ENCODE assay signal across 17 cellular contexts in genomic region chr17:75459246-75459589, GRCh38. TPM values are rescaled to one million over a fixed set of nuclear protein-coding genes. Genes with fewer than 3 reads are reported as not detected.
DNase-seq lines count a peak whose midpoint lies in the region; ATAC-seq and TF ChIP-seq lines count a peak whose summit lies in the region.
"Had no signal": no experiment of that assay in that cellular context is flagged by ENCODE, and none has a peak within 500 bp of the region (broad histone marks: within the 10 kb centered on the region; RNA-seq: fewer than 3 reads in every experiment).

No MANE protein-coding gene starts in this region.

- H3K9me3 Mint-ChIP-seq in CD8-positive, alpha-beta memory T cell: no peaks in the 10 kb centered on the region
- H3K9me3 Mint-ChIP-seq in GM23338: no peaks in the 10 kb centered on the region
- H3K9me3 Mint-ChIP-seq in stimulated activated effector memory CD8-positive, alpha-beta T cell treated with anti-CD3 and anti-CD28 coated beads, Interleukin-12 subunit alpha, Interleukin-12 subunit beta, amount 100 ng/mL, for 72 hours: no peaks in the 10 kb centered on the region

- H3K9me2 ChIP-seq in hepatocyte (replicated peaks; ENCODE audit: insufficient read depth) (no peaks in the 10 kb centered on the region), GM23338 (ENCODE audit: insufficient read depth) (no peaks in the 10 kb centered on the region)

- H4K20me1 ChIP-seq in hepatocyte (ENCODE audit: insufficient read depth, poor library complexity, severe bottlenecking): no peaks in the 10 kb centered on the region
- no peaks in the 10 kb centered on the region; the same call in 1 of the 2 replicates for H4K20me1 ChIP-seq in GM23338 (replicated peaks; ENCODE audit: insufficient read depth)

- ATAC-seq in GM23338: no peak
- no peak for ATAC-seq in stimulated activated effector memory CD8-positive, alpha-beta T cell treated with anti-CD3 and anti-CD28 coated beads, Interleukin-12 subunit alpha, Interleukin-12 subunit beta, amount 100 ng/mL, for 72 hours
- ATAC-seq: activated CD4-positive, alpha-beta T cell treated with anti-CD3 and anti-CD28 coated beads for 36 hours; foreskin keratinocyte had no signal

- H3K27me3 Mint-ChIP-seq in CD8-positive, alpha-beta memory T cell: no peaks in the 10 kb centered on the region
- no peaks in the 10 kb centered on the region for H3K27me3 Mint-ChIP-seq in GM23338 (ENCODE audit: insufficient read depth, low read depth, poor library complexity)
- H3K27me3 Mint-ChIP-seq: activated CD4-positive, alpha-beta T cell treated with anti-CD3 and anti-CD28 coated beads for 36 hours had no signal

- CTCF ChIA-PET in CD8-positive, alpha-beta memory T cell (lab: Charles Lee): interaction anchor here (1.2 kb wide), 1 partner anchor 8 kb away, joined by 3 read pairs; no protein-coding TSS in a partner anchor

- peak overlapping the region in 1 of 7 donors; percentile 71 for H3K4me3 Mint-ChIP-seq in CD8-positive, alpha-beta memory T cell
- no peak overlapping the region for H3K4me3 Mint-ChIP-seq in GM23338
- H3K4me3 Mint-ChIP-seq in stimulated activated effector memory CD8-positive, alpha-beta T cell treated with anti-CD3 and anti-CD28 coated beads, Interleukin-12 subunit alpha, Interleukin-12 subunit beta, amount 100 ng/mL, for 72 hours: no peak overlapping the region
- H3K4me3 Mint-ChIP-seq: activated CD4-positive, alpha-beta T cell treated with anti-CD3 and anti-CD28 coated beads for 36 hours had no signal

- peaks cover 34 to 59% (median 45%) of the 10 kb centered on the region in 3 donors for H3K4me1 Mint-ChIP-seq in CD8-positive, alpha-beta memory T cell
- peaks cover 12% of the 10 kb centered on the region for H3K4me1 Mint-ChIP-seq in GM23338
- peaks cover 47% of the 10 kb centered on the region for H3K4me1 Mint-ChIP-seq in stimulated activated effector memory CD8-positive, alpha-beta T cell treated with anti-CD3 and anti-CD28 coated beads, Interleukin-12 subunit alpha, Interleukin-12 subunit beta, amount 100 ng/mL, for 72 hours

- H3K27ac Mint-ChIP-seq in CD8-positive, alpha-beta memory T cell: no peak overlapping the region
- H3K27ac Mint-ChIP-seq in GM23338: no peak overlapping the region
- no peak overlapping the region for H3K27ac Mint-ChIP-seq in stimulated activated effector memory CD8-positive, alpha-beta T cell treated with anti-CD3 and anti-CD28 coated beads, Interleukin-12 subunit alpha, Interleukin-12 subunit beta, amount 100 ng/mL, for 72 hours
- H3K27ac Mint-ChIP-seq: activated CD4-positive, alpha-beta T cell treated with anti-CD3 and anti-CD28 coated beads for 36 hours had no signal

- no peaks in the 10 kb centered on the region for H3K9me3 ChIP-seq in CD8-positive, alpha-beta memory T cell (ENCODE audit: low read length)
- H3K9me3 ChIP-seq in SJSA1 (replicated peaks) (no peaks in the 10 kb centered on the region), hepatocyte (ENCODE audit: low read depth) (no peaks in the 10 kb centered on the region)
- H3K9me3 ChIP-seq: MG63, neutrophil had no signal

- H3K4me3 ChIP-seq in CD8-positive, alpha-beta memory T cell (ENCODE audit: low read length): no peak overlapping the region
- H3K4me3 ChIP-seq in SJSA1 (no peak overlapping the region), hepatocyte (no peak overlapping the region), skin epidermis (no peak overlapping the region), GM23338 (no peak overlapping the region)
- H3K4me3 ChIP-seq: MG63 had no signal

- H3K4me1 ChIP-seq in CD8-positive, alpha-beta memory T cell (ENCODE audit: insufficient read depth, low read length): peaks cover 22% of the 10 kb centered on the region
- H3K4me1 ChIP-seq in SJSA1 (replicated peaks) (peaks cover 35% of the 10 kb centered on the region), hepatocyte (ENCODE audit: insufficient read depth) (peaks cover 18% of the 10 kb centered on the region), GM23338 (ENCODE audit: insufficient read depth) (peaks cover 8% of the 10 kb centered on the region)

- H3K4me2 ChIP-seq in hepatocyte: peak overlapping the region; percentile 29
- H3K4me2 ChIP-seq in GM23338: no peak overlapping the region

- no peak overlapping the region for H2AFZ ChIP-seq in hepatocyte
- H2AFZ ChIP-seq in GM23338: no peak overlapping the region

- peaks cover 52% of the 10 kb centered on the region for H3K79me2 ChIP-seq in hepatocyte
- peaks cover 16% of the 10 kb centered on the region for H3K79me2 ChIP-seq in GM23338 (replicated peaks; ENCODE audit: insufficient read depth)

- no peaks in the 10 kb centered on the region for H3F3A ChIP-seq in GM23338 (replicated peaks; ENCODE audit: low read depth)

- H3K36me3 Mint-ChIP-seq in CD8-positive, alpha-beta memory T cell: peaks cover 0 to 11% (median 1%) of the 10 kb centered on the region in 3 donors
- H3K36me3 Mint-ChIP-seq in GM23338 (ENCODE audit: low read depth): no peaks in the 10 kb centered on the region
- H3K36me3 Mint-ChIP-seq in stimulated activated effector memory CD8-positive, alpha-beta T cell treated with anti-CD3 and anti-CD28 coated beads, Interleukin-12 subunit alpha, Interleukin-12 subunit beta, amount 100 ng/mL, for 72 hours: peaks cover 9% of the 10 kb centered on the region

- H3K27me3 ChIP-seq in CD8-positive, alpha-beta memory T cell (ENCODE audit: insufficient read depth, low read length, poor library complexity, severe bottlenecking): no peaks in the 10 kb centered on the region
- no peaks in the 10 kb centered on the region for H3K27me3 ChIP-seq in SJSA1 (replicated peaks)
- H3K27me3 ChIP-seq in hepatocyte: no peaks in the 10 kb centered on the region
- no peaks in the 10 kb centered on the region for H3K27me3 ChIP-seq in GM23338 (ENCODE audit: insufficient read depth)
- H3K27me3 ChIP-seq: foreskin keratinocyte, MG63 had no signal

- TF ChIP-seq CTCF in hepatocyte (IDR thresholded peaks at IDR 0.05; ENCODE audit: poor library complexity) (no peak), GM23338 (conservative IDR thresholded peaks at IDR 0.05; ENCODE audit: low read depth in 2 of 2) (no peak)

- H3K27ac ChIP-seq in CD8-positive, alpha-beta memory T cell (ENCODE audit: low read depth, low read length): peak overlapping the region; percentile 1
- peak overlapping the region; percentile 25 for H3K27ac ChIP-seq in SJSA1
- H3K27ac ChIP-seq in hepatocyte: peak overlapping the region; percentile 95
- peak overlapping the region in 13 of 21 experiments; percentile 1 to 63 (median 46) for H3K27ac ChIP-seq in skin epidermis
- H3K27ac ChIP-seq in GM23338 (ENCODE audit: low read depth): no peak overlapping the region; the same call in 1 of the 2 replicates
- H3K27ac ChIP-seq: foreskin keratinocyte, neutrophil had no signal

- no peak for DNase-seq in CD8-positive, alpha-beta memory T cell
- DNase-seq in SJSA1 (ENCODE audit: low read depth in 1 of 2, low spot score in 2 of 2): no peak
- no peak for DNase-seq in hepatocyte (ENCODE audit: low spot score)
- DNase-seq in stimulated activated naive CD4-positive, alpha-beta T cell (lab: John Stamatoyannopoulos, UW): no peak
- no peak for DNase-seq in GM23338 (ENCODE audit: low spot score)
- DNase-seq in stimulated activated effector memory CD8-positive, alpha-beta T cell treated with anti-CD3 and anti-CD28 coated beads, Interleukin-12 subunit alpha, Interleukin-12 subunit beta, amount 100 ng/mL, for 72 hours (ENCODE audit: low spot score in 2 of 2): no peak
- DNase-seq in SKM-1 treated with dmso at 0.1 percent for 144 hours (lab: John Stamatoyannopoulos, UW; ENCODE audit: unreplicated experiment): no peak
- DNase-seq: activated CD4-positive, alpha-beta T cell treated with anti-CD3 and anti-CD28 coated beads for 36 hours; activated T-cell treated with anti-CD3 and anti-CD28 coated beads, Interleukin-2, amount 50 U/mL, for 48 hours; DMS79 treated with DMSO at 0.1 percent for 48 hours; effector CD8-positive, alpha-beta T cell; foreskin keratinocyte; MG63; stimulated activated CD4-positive, alpha-beta T cell treated with anti-CD3 and anti-CD28 coated beads, Interleukin-15, amount 100 ng/mL, for 24 hours; T-helper 1 cell had no signal

- 53% methylated on average over 1 of the region's 1 CpG for WGBS in hepatocyte (ENCODE audit: low lambda C conversion rate, missing lambda C conversion rate)

- POLR2A ChIA-PET in CD8-positive, alpha-beta memory T cell (lab: Charles Lee): no interaction called here

- H3K36me3 ChIP-seq in CD8-positive, alpha-beta memory T cell (ENCODE audit: insufficient read depth, low read length): no peaks in the 10 kb centered on the region
- H3K36me3 ChIP-seq in SJSA1 (peaks cover 4% of the 10 kb centered on the region; the same call in 1 of the 2 replicates), hepatocyte (replicated peaks; ENCODE audit: insufficient read depth, low read depth) (no peaks in the 10 kb centered on the region), GM23338 (ENCODE audit: insufficient read depth) (no peaks in the 10 kb centered on the region)
- H3K36me3 ChIP-seq: MG63, neutrophil had no signal

RNA-seq across cellular contexts. Expression of gene TMEM94, which starts 2.8 kb away (rescaled TPM):
- total RNA-seq in CD8-positive, alpha-beta memory T cell: 10 to 100 TPM; 63.3 to 66.0 TPM
- polyA plus RNA-seq in CD8-positive, alpha-beta memory T cell: 18.8 TPM
- 62.9 and 109 TPM in 2 replicates for total RNA-seq in SJSA1 (2014; rRNA removed; shearing (Covaris generic))
- total RNA-seq in hepatocyte: 18.7 and 53.5 TPM in 2 replicates
- polyA plus RNA-seq in hepatocyte (43.5 and 50.7 TPM in 2 replicates), GM23338 (2016; fragmentation: Nextera tagmentation; extraction: Ambion mirVana) (21.9 and 24.0 TPM in 2 replicates)
- total RNA-seq in GM23338 (2014; rRNA removed; shearing (Covaris generic)): 36.6 and 66.0 TPM in 2 replicates

RNA-seq across cellular contexts. Expression of gene GRB2, which starts 53.7 kb away (rescaled TPM):
- total RNA-seq in CD8-positive, alpha-beta memory T cell: 100 to 1,000 TPM; 180 to 189 TPM
- polyA plus RNA-seq in CD8-positive, alpha-beta memory T cell: 158 TPM
- 200 and 449 TPM in 2 replicates for total RNA-seq in SJSA1 (2014; rRNA removed; shearing (Covaris generic))
- total RNA-seq in hepatocyte: 90.6 and 101 TPM in 2 replicates
- polyA plus RNA-seq in hepatocyte: 82.7 and 86.7 TPM in 2 replicates
- total RNA-seq in GM23338 (2014; rRNA removed; shearing (Covaris generic)): 112 and 121 TPM in 2 replicates
- 89.0 and 99.9 TPM in 2 replicates for polyA plus RNA-seq in GM23338 (2016; fragmentation: Nextera tagmentation; extraction: Ambion mirVana)

RNA-seq across cellular contexts. Expression of gene CASKIN2, which starts 56.1 kb away (rescaled TPM):
- 10 to 100 TPM in 1 of 2 experiments, 1 to 10 TPM in 1; 6.9 to 11.1 TPM for total RNA-seq in CD8-positive, alpha-beta memory T cell
- 0.15 TPM for polyA plus RNA-seq in CD8-positive, alpha-beta memory T cell
- 14.2 and 19.7 TPM in 2 replicates for total RNA-seq in SJSA1 (2014; rRNA removed; shearing (Covaris generic))
- total RNA-seq in hepatocyte: 5.3 and 9.8 TPM in 2 replicates
- polyA plus RNA-seq in hepatocyte (14.5 and 16.2 TPM in 2 replicates), GM23338 (2016; fragmentation: Nextera tagmentation; extraction: Ambion mirVana) (4.7 and 4.9 TPM in 2 replicates)
- total RNA-seq in GM23338 (2014; rRNA removed; shearing (Covaris generic)): 17.7 and 21.5 TPM in 2 replicates

RNA-seq across cellular contexts. Expression of gene TSEN54, which starts 57.1 kb away (rescaled TPM):
- total RNA-seq in CD8-positive, alpha-beta memory T cell: 10 to 100 TPM; 49.7 to 56.9 TPM
- 152 TPM for polyA plus RNA-seq in CD8-positive, alpha-beta memory T cell
- 54.0 and 78.4 TPM in 2 replicates for total RNA-seq in SJSA1 (2014; rRNA removed; shearing (Covaris generic))
- 30.4 and 42.5 TPM in 2 replicates for total RNA-seq in hepatocyte
- polyA plus RNA-seq in hepatocyte (46.3 and 52.3 TPM in 2 replicates), GM23338 (2016; fragmentation: Nextera tagmentation; extraction: Ambion mirVana) (45.9 and 48.2 TPM in 2 replicates)
- 61.9 and 62.5 TPM in 2 replicates for total RNA-seq in GM23338 (2014; rRNA removed; shearing (Covaris generic))
